In genomic region chr19:2338055-2338615, GRCh38 we compare ENCODE assay signal across 31 cellular contexts. TPM values are rescaled to one million over a fixed set of nuclear protein-coding genes. Genes with fewer than 3 reads are reported as not detected.
"Had no signal": no experiment of that assay in that cellular context is flagged by ENCODE, and none has a peak within 500 bp of the region (broad histone marks: within the 10 kb centered on the region; RNA-seq: fewer than 3 reads in every experiment).

No MANE protein-coding gene starts in this region.

- H3K4me3 Mint-ChIP-seq: activated naive CD8-positive, alpha-beta T cell; activated T-cell treated with anti-CD3 and anti-CD28 coated beads, Interleukin-2, amount 50 U/mL, for 72 hours; nephron progenitor cell; stimulated activated naive B cell treated with anti-CD40 and anti-IgM and Interleukin-4, amounts not matched to agents 10 μg/mL and 1 μg/mL and 100 μg/mL, for 72 hours; T-helper 1 cell treated with Interleukin-12 subunit alpha and Interleukin-12 subunit beta and Interleukin-4 antibody, amounts not matched to agents 30 μg/mL and 1 μg/mL, for 36 hours had no signal

- H3K27ac ChIP-seq: gastroesophageal sphincter, left ventricle myocardium inferior, ovary, suprapubic skin, tibial nerve, VCaP had no signal

- H3K9me3 ChIP-seq: body of pancreas, gastroesophageal sphincter, left ventricle myocardium inferior, ovary, stomach, suprapubic skin, tibial nerve had no signal

- H3K4me3 ChIP-seq: body of pancreas, gastroesophageal sphincter, left ventricle myocardium inferior, ovary, stomach, suprapubic skin, tibial nerve had no signal

- H3K36me3 ChIP-seq: ovary had no signal

- ATAC-seq: activated T-cell treated with anti-CD3 and anti-CD28 coated beads, Interleukin-2, amount 50 U/mL, for 72 hours; stimulated activated naive B cell treated with anti-CD40 and anti-IgM and Interleukin-4, amounts not matched to agents 10 μg/mL and 1 μg/mL and 100 μg/mL, for 72 hours had no signal

- H3K27me3 ChIP-seq: body of pancreas, gastroesophageal sphincter, ovary, stomach, suprapubic skin, tibial nerve had no signal

- H3K27me3 Mint-ChIP-seq: activated naive CD8-positive, alpha-beta T cell; progenitor cell of endocrine pancreas; stimulated activated naive B cell treated with anti-CD40 and anti-IgM and Interleukin-4, amounts not matched to agents 10 μg/mL and 1 μg/mL and 100 μg/mL, for 72 hours had no signal

- H3K27ac Mint-ChIP-seq: activated naive CD8-positive, alpha-beta T cell; activated T-cell treated with anti-CD3 and anti-CD28 coated beads, Interleukin-2, amount 50 U/mL, for 72 hours; T-helper 1 cell treated with Interleukin-12 subunit alpha and Interleukin-12 subunit beta and Interleukin-4 antibody, amounts not matched to agents 30 μg/mL and 1 μg/mL, for 36 hours had no signal

- DNase-seq: activated CD4-positive, alpha-beta T cell treated with anti-CD3 and anti-CD28 coated beads for 4 hours; activated CD4-positive, alpha-beta T cell treated with anti-CD3 and anti-CD28 coated beads, Interleukin-2, amount 50 U/mL, for 4 hours; activated naive CD4-positive, alpha-beta T cell; activated T-cell treated with anti-CD3 and anti-CD28 coated beads for 4 hours; activated T-cell treated with anti-CD3 and anti-CD28 coated beads, Interleukin-2, amount 50 U/mL, for 72 hours; aorta; effector CD8-positive, alpha-beta T cell; kidney glomerular epithelial cell; left ventricle myocardium inferior; stimulated activated CD4-positive, alpha-beta T cell treated with anti-CD3 and anti-CD28 coated beads, Interleukin-15, amount 100 ng/mL, for 24 hours; stimulated activated CD4-positive, alpha-beta T cell treated with anti-CD3 and anti-CD28 coated beads, Interleukin-2, amount 100 ng/mL, for 24 hours; stimulated activated naive B cell treated with anti-CD40 and anti-IgM and Interleukin-4, amounts not matched to agents 10 μg/mL and 1 μg/mL and 100 μg/mL, for 72 hours; stomach; T-helper 9 cell had no signal

- H3K9me3 Mint-ChIP-seq: nephron progenitor cell had no signal

RNA-seq across cellular contexts. Expression of gene TMPRSS9, which starts 21.9 kb away (rescaled TPM):
- total RNA-seq: body of pancreas, endothelial cell of umbilical vein, fibroblast of lung, fibroblast of villous mesenchyme, left ventricle myocardium inferior, mesenteric fat pad, mucosa of gallbladder, progenitor cell of endocrine pancreas, suprapubic skin, tibial nerve had no signal
- polyA plus RNA-seq: aorta, endothelial cell of umbilical vein, fibroblast of lung, stomach had no signal

RNA-seq across cellular contexts. Expression of gene LINGO3, which starts 30.2 kb away (rescaled TPM):
- total RNA-seq: activated T-cell treated with anti-CD3 and anti-CD28 coated beads, Interleukin-2, amount 50 U/mL, for 72 hours; aorta; body of pancreas; dermis blood vessel endothelial cell; endothelial cell of umbilical vein; fibroblast of lung; fibroblast of villous mesenchyme; gastroesophageal sphincter; left ventricle myocardium inferior; lung microvascular endothelial cell; mesenteric fat pad; ovary; stomach; suprapubic skin had no signal
- polyA plus RNA-seq: endothelial cell of umbilical vein, fibroblast of lung, ovary, stomach had no signal

RNA-seq across cellular contexts. Expression of gene PEAK3, which starts 56.2 kb away (rescaled TPM):
- total RNA-seq: endothelial cell of umbilical vein, fibroblast of lung, progenitor cell of endocrine pancreas had no signal
- polyA plus RNA-seq: fibroblast of lung had no signal
